Comparison of ENCODE assay signal across 7 cellular contexts in genomic region chr7:22565315-22565811, GRCh38.
DNase-seq lines count a peak whose midpoint lies in the region; ATAC-seq and TF ChIP-seq lines count a peak whose summit lies in the region.

No MANE protein-coding gene starts in this region.

- no peaks in the 10 kb centered on the region for H3K36me3 Mint-ChIP-seq in activated naive CD8-positive, alpha-beta T cell treated with anti-CD3 and anti-CD28 coated beads, Interleukin-2, amount 50 U/mL, for 24 hours (ENCODE audit: low read depth)

- no peak overlapping the region for H3K4me3 Mint-ChIP-seq in activated naive CD8-positive, alpha-beta T cell treated with anti-CD3 and anti-CD28 coated beads, Interleukin-2, amount 50 U/mL, for 24 hours

- peaks cover 48% of the 10 kb centered on the region for H3K27me3 Mint-ChIP-seq in activated naive CD8-positive, alpha-beta T cell treated with anti-CD3 and anti-CD28 coated beads, Interleukin-2, amount 50 U/mL, for 24 hours

- H3K9me3 Mint-ChIP-seq in activated naive CD8-positive, alpha-beta T cell treated with anti-CD3 and anti-CD28 coated beads, Interleukin-2, amount 50 U/mL, for 24 hours: no peaks in the 10 kb centered on the region

- H3K4me1 Mint-ChIP-seq in activated naive CD8-positive, alpha-beta T cell treated with anti-CD3 and anti-CD28 coated beads, Interleukin-2, amount 50 U/mL, for 24 hours: peaks cover 49% of the 10 kb centered on the region

- H3K27ac Mint-ChIP-seq in activated naive CD8-positive, alpha-beta T cell treated with anti-CD3 and anti-CD28 coated beads, Interleukin-2, amount 50 U/mL, for 24 hours: peak overlapping the region; percentile 13

- peaks cover 11 to 26% of the 10 kb centered on the region in 2 donors for H3K4me1 ChIP-seq in lung (ENCODE audit: control insufficient read depth in 2 of 2, insufficient read depth in 2 of 2, low read length in 2 of 2)
- H3K4me1 ChIP-seq in body of pancreas: peaks cover 53% of the 10 kb centered on the region

- intact Hi-C loops in body of pancreas (cut with DNase I): no loop called here

- WGBS in lung, 2 donors: 35 to 37% methylated on average over 1 of the region's 1 CpG
- 59 to 74% methylated on average over 1 of the region's 1 CpG for WGBS in body of pancreas, 2 donors

- ATAC-seq in GM19351 (IDR thresholded peaks at IDR 0.05; ENCODE audit: unreplicated experiment) (peak; percentile 30), HG03159 (IDR thresholded peaks at IDR 0.05; ENCODE audit: unreplicated experiment) (peak; percentile 34), lung (ENCODE audit: insufficient read depth, low FRiP score) (peak; percentile 28), HG03139 (IDR thresholded peaks at IDR 0.05; ENCODE audit: unreplicated experiment) (no peak), body of pancreas (no peak)
- peak; percentile 22 for ATAC-seq in activated naive CD8-positive, alpha-beta T cell treated with anti-CD3 and anti-CD28 coated beads, Interleukin-2, amount 50 U/mL, for 24 hours

- TF ChIP-seq CTCF in lung (IDR thresholded peaks at IDR 0.05; ENCODE audit: control extremely low read depth, extremely low read depth) (no peak), body of pancreas (IDR thresholded peaks at IDR 0.05) (no peak), coronary artery (IDR thresholded peaks at IDR 0.05) (no peak)

- no peak for TF ChIP-seq POLR2A in body of pancreas (IDR thresholded peaks at IDR 0.05)

- H3K27ac ChIP-seq in lung (ENCODE audit: low read depth in 1 of 2, low read length in 1 of 2) (peak overlapping the region in 1 of 2 donors; percentile 83), body of pancreas (peak overlapping the region in 1 of 4 donors; percentile 17), coronary artery (peak overlapping the region in 1 of 2 donors; percentile 71)

- H3K36me3 ChIP-seq in lung (ENCODE audit: control insufficient read depth in 2 of 2, insufficient read depth in 2 of 2, low read length in 2 of 2): no peaks in the 10 kb centered on the region
- H3K36me3 ChIP-seq in body of pancreas (replicated peaks in 1 of 2; ENCODE audit: insufficient read depth in 1 of 2, low read depth in 2 of 2): no peaks in the 10 kb centered on the region

- no peaks in the 10 kb centered on the region for H3K9me3 ChIP-seq in lung (ENCODE audit: control insufficient read depth in 2 of 2, insufficient read depth in 1 of 2, low read length in 1 of 2)
- no peaks in the 10 kb centered on the region for H3K9me3 ChIP-seq in body of pancreas

- H3K4me3 ChIP-seq in lung (no peak overlapping the region), body of pancreas (no peak overlapping the region), coronary artery (no peak overlapping the region)

- no peaks in the 10 kb centered on the region for H3K27me3 ChIP-seq in lung (ENCODE audit: control insufficient read depth, insufficient read depth)
- no peaks in the 10 kb centered on the region for H3K27me3 ChIP-seq in body of pancreas

- DNase-seq in activated naive CD8-positive, alpha-beta T cell treated with anti-CD3 and anti-CD28 coated beads, Interleukin-2, amount 50 U/mL, for 24 hours: no peak
- DNase-seq in lung (ENCODE audit: low spot score) (no peak), body of pancreas (no peak), coronary artery (ENCODE audit: low spot score) (no peak)

Comparison
In these comparisons a context has a peak if more than half of its experiments do, and no peak if none do; other contexts are left out.
1. ATAC-seq: peak in GM19351 (single experiment), HG03159 (single experiment), activated naive CD8-positive, alpha-beta T cell treated with anti-CD3 and anti-CD28 coated beads, Interleukin-2, amount 50 U/mL, for 24 hours (single experiment) and lung (single experiment); none in HG03139 (single experiment) and body of pancreas (single experiment).